2 cellular contexts compared by ENCODE assay signal in the genomic region with DNA sequence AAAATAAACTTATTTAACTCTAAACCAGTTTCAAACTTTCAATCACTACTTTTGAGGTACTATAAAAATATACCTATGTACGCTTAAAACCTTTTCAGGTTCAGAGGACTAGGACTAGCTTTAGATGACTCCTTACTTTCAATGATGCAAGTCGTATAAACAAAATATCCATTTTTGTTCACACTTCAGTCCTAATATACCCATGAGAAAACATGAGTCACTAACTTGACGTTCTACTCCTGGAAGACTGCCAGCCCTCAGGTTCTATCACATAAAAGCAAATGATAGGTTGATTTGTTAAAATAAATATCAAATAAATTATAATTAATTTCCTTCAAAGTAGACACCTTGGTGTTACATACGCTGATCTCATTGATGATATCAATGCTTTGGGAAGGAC.
TF ChIP-seq lines count a peak whose summit lies in the region.

No MANE protein-coding gene starts in this region.

TF ChIP-seq in SK-N-SH, 30 proteins besides CTCF, POLR2A, EP300 and RAD21 (continued from another document):
- TF ChIP-seq, protein P1, sequence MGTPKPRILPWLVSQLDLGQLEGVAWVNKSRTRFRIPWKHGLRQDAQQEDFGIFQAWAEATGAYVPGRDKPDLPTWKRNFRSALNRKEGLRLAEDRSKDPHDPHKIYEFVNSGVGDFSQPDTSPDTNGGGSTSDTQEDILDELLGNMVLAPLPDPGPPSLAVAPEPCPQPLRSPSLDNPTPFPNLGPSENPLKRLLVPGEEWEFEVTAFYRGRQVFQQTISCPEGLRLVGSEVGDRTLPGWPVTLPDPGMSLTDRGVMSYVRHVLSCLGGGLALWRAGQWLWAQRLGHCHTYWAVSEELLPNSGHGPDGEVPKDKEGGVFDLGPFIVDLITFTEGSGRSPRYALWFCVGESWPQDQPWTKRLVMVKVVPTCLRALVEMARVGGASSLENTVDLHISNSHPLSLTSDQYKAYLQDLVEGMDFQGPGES (IDR thresholded peaks at IDR 0.05; ENCODE audit: low read depth, low read length), result no peak

TF ChIP-seq in SK-N-SH treated with all-trans-retinoic acid at 6 μM for 48 hours, 23 proteins besides CTCF, POLR2A, EP300 and RAD21 (continued from another document):
- TF ChIP-seq, protein P2, sequence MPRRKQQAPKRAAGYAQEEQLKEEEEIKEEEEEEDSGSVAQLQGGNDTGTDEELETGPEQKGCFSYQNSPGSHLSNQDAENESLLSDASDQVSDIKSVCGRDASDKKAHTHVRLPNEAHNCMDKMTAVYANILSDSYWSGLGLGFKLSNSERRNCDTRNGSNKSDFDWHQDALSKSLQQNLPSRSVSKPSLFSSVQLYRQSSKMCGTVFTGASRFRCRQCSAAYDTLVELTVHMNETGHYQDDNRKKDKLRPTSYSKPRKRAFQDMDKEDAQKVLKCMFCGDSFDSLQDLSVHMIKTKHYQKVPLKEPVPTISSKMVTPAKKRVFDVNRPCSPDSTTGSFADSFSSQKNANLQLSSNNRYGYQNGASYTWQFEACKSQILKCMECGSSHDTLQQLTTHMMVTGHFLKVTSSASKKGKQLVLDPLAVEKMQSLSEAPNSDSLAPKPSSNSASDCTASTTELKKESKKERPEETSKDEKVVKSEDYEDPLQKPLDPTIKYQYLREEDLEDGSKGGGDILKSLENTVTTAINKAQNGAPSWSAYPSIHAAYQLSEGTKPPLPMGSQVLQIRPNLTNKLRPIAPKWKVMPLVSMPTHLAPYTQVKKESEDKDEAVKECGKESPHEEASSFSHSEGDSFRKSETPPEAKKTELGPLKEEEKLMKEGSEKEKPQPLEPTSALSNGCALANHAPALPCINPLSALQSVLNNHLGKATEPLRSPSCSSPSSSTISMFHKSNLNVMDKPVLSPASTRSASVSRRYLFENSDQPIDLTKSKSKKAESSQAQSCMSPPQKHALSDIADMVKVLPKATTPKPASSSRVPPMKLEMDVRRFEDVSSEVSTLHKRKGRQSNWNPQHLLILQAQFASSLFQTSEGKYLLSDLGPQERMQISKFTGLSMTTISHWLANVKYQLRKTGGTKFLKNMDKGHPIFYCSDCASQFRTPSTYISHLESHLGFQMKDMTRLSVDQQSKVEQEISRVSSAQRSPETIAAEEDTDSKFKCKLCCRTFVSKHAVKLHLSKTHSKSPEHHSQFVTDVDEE (CRISPR knock-in tag; IDR thresholded peaks at IDR 0.05), result no peak
- TF ChIP-seq, protein P3, sequence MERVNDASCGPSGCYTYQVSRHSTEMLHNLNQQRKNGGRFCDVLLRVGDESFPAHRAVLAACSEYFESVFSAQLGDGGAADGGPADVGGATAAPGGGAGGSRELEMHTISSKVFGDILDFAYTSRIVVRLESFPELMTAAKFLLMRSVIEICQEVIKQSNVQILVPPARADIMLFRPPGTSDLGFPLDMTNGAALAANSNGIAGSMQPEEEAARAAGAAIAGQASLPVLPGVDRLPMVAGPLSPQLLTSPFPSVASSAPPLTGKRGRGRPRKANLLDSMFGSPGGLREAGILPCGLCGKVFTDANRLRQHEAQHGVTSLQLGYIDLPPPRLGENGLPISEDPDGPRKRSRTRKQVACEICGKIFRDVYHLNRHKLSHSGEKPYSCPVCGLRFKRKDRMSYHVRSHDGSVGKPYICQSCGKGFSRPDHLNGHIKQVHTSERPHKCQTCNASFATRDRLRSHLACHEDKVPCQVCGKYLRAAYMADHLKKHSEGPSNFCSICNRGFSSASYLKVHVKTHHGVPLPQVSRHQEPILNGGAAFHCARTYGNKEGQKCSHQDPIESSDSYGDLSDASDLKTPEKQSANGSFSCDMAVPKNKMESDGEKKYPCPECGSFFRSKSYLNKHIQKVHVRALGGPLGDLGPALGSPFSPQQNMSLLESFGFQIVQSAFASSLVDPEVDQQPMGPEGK (CRISPR knock-in tag; IDR thresholded peaks at IDR 0.05; ENCODE audit: borderline replicate concordance), result no peak
- no peak for TF ChIP-seq ARNTL (CRISPR knock-in tag; IDR thresholded peaks at IDR 0.05; ENCODE audit: borderline replicate concordance, low read depth)
- TF ChIP-seq TCF4 (CRISPR knock-in tag; IDR thresholded peaks at IDR 0.05; ENCODE audit: borderline replicate concordance), result no peak
- TF ChIP-seq, protein P4, sequence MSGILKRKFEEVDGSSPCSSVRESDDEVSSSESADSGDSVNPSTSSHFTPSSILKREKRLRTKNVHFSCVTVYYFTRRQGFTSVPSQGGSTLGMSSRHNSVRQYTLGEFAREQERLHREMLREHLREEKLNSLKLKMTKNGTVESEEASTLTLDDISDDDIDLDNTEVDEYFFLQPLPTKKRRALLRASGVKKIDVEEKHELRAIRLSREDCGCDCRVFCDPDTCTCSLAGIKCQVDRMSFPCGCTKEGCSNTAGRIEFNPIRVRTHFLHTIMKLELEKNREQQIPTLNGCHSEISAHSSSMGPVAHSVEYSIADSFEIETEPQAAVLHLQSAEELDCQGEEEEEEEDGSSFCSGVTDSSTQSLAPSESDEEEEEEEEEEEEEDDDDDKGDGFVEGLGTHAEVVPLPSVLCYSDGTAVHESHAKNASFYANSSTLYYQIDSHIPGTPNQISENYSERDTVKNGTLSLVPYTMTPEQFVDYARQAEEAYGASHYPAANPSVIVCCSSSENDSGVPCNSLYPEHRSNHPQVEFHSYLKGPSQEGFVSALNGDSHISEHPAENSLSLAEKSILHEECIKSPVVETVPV (CRISPR knock-in tag; IDR thresholded peaks at IDR 0.05), result no peak
- no peak for TF ChIP-seq BACH2 (CRISPR knock-in tag; IDR thresholded peaks at IDR 0.05; ENCODE audit: borderline replicate concordance)
- no peak for TF ChIP-seq ZFP30 (CRISPR knock-in tag; IDR thresholded peaks at IDR 0.05)
TF ChIP-seq in SK-N-SH treated with all-trans-retinoic acid at 6 μM for 48 hours: peak in this region for 0.
